In genomic region chr15:74313889-74314288, GRCh38 we compare ENCODE assay signal across 1 cellular context.
TF ChIP-seq lines count a peak whose summit lies in the region.

No MANE protein-coding gene starts in this region.

TF ChIP-seq in H1, 55 proteins besides CTCF, POLR2A, EP300 and RAD21:
- TF ChIP-seq RBBP5 (IDR thresholded peaks at IDR 0.05; ENCODE audit: borderline replicate concordance, low read depth, low read length), result no peak
- TF ChIP-seq TAF1 (IDR thresholded peaks at IDR 0.05; ENCODE audit: low read depth, low read length), result no peak
- TF ChIP-seq CEBPB (IDR thresholded peaks at IDR 0.05; ENCODE audit: low read depth, low read length), result no peak
- no peak for TF ChIP-seq SP2 (IDR thresholded peaks at IDR 0.05; ENCODE audit: low read length)
- no peak for TF ChIP-seq SIRT6 (IDR thresholded peaks at IDR 0.05; ENCODE audit: low read length)
- TF ChIP-seq ASH2L (IDR thresholded peaks at IDR 0.05; ENCODE audit: low read length), result no peak
- TF ChIP-seq RXRA (IDR thresholded peaks at IDR 0.05; ENCODE audit: insufficient read depth, low read depth, low read length), result no peak
- TF ChIP-seq JUN (IDR thresholded peaks at IDR 0.05; ENCODE audit: low read depth, low read length), result no peak
- TF ChIP-seq, protein P1, sequence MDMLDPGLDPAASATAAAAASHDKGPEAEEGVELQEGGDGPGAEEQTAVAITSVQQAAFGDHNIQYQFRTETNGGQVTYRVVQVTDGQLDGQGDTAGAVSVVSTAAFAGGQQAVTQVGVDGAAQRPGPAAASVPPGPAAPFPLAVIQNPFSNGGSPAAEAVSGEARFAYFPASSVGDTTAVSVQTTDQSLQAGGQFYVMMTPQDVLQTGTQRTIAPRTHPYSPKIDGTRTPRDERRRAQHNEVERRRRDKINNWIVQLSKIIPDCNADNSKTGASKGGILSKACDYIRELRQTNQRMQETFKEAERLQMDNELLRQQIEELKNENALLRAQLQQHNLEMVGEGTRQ (IDR thresholded peaks at IDR 0.05; ENCODE audit: low read length), result no peak
- no peak for TF ChIP-seq JUND (IDR thresholded peaks at IDR 0.05; ENCODE audit: low read length)
- no peak for TF ChIP-seq NANOG (IDR thresholded peaks at IDR 0.05; ENCODE audit: insufficient read depth, low read depth, low read length, poor library complexity, severe bottlenecking)
- TF ChIP-seq TAF7 (optimal IDR thresholded peaks at IDR 0.05; ENCODE audit: borderline replicate concordance, low read depth, low read length), result no peak
- no peak for TF ChIP-seq EZH2 (IDR thresholded peaks at IDR 0.05; ENCODE audit: low read depth, low read length, severe bottlenecking)
- no peak for TF ChIP-seq TEAD4 (IDR thresholded peaks at IDR 0.05; ENCODE audit: low read depth, low read length)
- TF ChIP-seq, protein P2, sequence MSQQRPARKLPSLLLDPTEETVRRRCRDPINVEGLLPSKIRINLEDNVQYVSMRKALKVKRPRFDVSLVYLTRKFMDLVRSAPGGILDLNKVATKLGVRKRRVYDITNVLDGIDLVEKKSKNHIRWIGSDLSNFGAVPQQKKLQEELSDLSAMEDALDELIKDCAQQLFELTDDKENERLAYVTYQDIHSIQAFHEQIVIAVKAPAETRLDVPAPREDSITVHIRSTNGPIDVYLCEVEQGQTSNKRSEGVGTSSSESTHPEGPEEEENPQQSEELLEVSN (IDR thresholded peaks at IDR 0.05), result no peak
- no peak for TF ChIP-seq SUZ12 (IDR thresholded peaks at IDR 0.05; ENCODE audit: low read length)
TF ChIP-seq in H1: peak in this region for 0.
